15 cellular contexts compared by ENCODE assay signal in genomic region chr6:33834401-33835392, GRCh38. TPM values are rescaled to one million over a fixed set of nuclear protein-coding genes. Genes with fewer than 3 reads are reported as not detected.
"Had no signal": no experiment of that assay in that cellular context is flagged by ENCODE, and none has a peak within 500 bp of the region (broad histone marks: within the 10 kb centered on the region; RNA-seq: fewer than 3 reads in every experiment).

No MANE protein-coding gene starts in this region.

- H3K4me3 ChIP-seq: adrenal gland, lower lobe of right lung, right atrium auricular region, thyroid gland, uterus had no signal

- ATAC-seq: activated T-helper 17 cell treated with anti-CD3 and anti-CD28 coated beads, Interleukin-2, amount 50 U/mL, for 72 hours; left cardiac atrium; lower lobe of right lung had no signal

- H3K9me3 ChIP-seq: adrenal gland, lower lobe of right lung, thyroid gland, uterus had no signal

- DNase-seq: activated B cell treated with CpG ODN at 0.5 μM for 24 hours; activated CD4-positive, alpha-beta T cell treated with anti-CD3 and anti-CD28 coated beads, Interleukin-2, amount 50 U/mL, for 1 hour; activated naive CD4-positive, alpha-beta T cell treated with anti-CD3 and anti-CD28 coated beads, Interleukin-2, amount 10 ng/mL, durations not matched to agents 7 days and 5 days; activated T-cell treated with anti-CD3 and anti-CD28 coated beads for 4 hours; adrenal gland; left cardiac atrium; lower lobe of right lung; naive B cell; small intestine; thyroid gland; uterus had no signal

- FAIRE-seq: small intestine had no signal

- H3K36me3 ChIP-seq: adrenal gland, lower lobe of right lung, right atrium auricular region, thyroid gland, uterus had no signal

- H3K27me3 ChIP-seq: adrenal gland, right atrium auricular region, thyroid gland, uterus had no signal

- H3K27ac ChIP-seq: adrenal gland, lower lobe of right lung, right atrium auricular region, thyroid gland, uterus had no signal

RNA-seq across cellular contexts. Expression of gene MLN, which starts 30.9 kb away (rescaled TPM):
- total RNA-seq: activated B cell treated with CpG ODN at 0.5 μM for 24 hours; activated CD8-positive, alpha-beta memory T cell treated with anti-CD3 and anti-CD28 coated beads for 36 hours; activated T-helper 17 cell treated with anti-CD3 and anti-CD28 coated beads, Interleukin-2, amount 50 U/mL, for 72 hours; adrenal gland; left cardiac atrium; lower lobe of right lung; right atrium auricular region; thyroid gland; uterus had no signal
- polyA plus RNA-seq: adrenal gland, esophagus had no signal
